8 cellular contexts compared by ENCODE assay signal in genomic region chr12:3896851-3897351, GRCh38. TPM values are rescaled to one million over a fixed set of nuclear protein-coding genes. Genes with fewer than 3 reads are reported as not detected.
DNase-seq lines count a peak whose midpoint lies in the region; ATAC-seq and TF ChIP-seq lines count a peak whose summit lies in the region.

No MANE protein-coding gene starts in this region.

- H3K4me3 ChIP-seq in stomach = no peak overlapping the region

- CTCF ChIA-PET in activated CD4-positive, alpha-beta memory T cell treated with anti-CD3 and anti-CD28 coated beads for 36 hours (lab: Charles Lee) = interaction anchor here (1.1 to 4.7 kb wide), 6 partner anchors 8 to 380 kb away, joined by 3 to 36 read pairs (median 5); no protein-coding TSS in a partner anchor

- peak in 1 of 2 donors; percentile 35 for ATAC-seq in activated T-cell treated with anti-CD3 and anti-CD28 coated beads, Interleukin-2, amount 50 U/mL, for 4 hours
- ATAC-seq in left ventricle myocardium superior = peak; percentile 82
- ATAC-seq in GM21786 (IDR thresholded peaks at IDR 0.05; ENCODE audit: unreplicated experiment) = no peak
- no peak for ATAC-seq in HG03175 (IDR thresholded peaks at IDR 0.05; ENCODE audit: unreplicated experiment)

- H3K27ac Mint-ChIP-seq in activated CD4-positive, alpha-beta memory T cell treated with anti-CD3 and anti-CD28 coated beads for 36 hours = peak overlapping the region; percentile 89

- intact Hi-C loops in activated CD4-positive, alpha-beta memory T cell treated with anti-CD3 and anti-CD28 coated beads for 36 hours (cut with micrococcal nuclease) = loop anchor here (1.0 to 2.0 kb wide), 2 partner anchors 66 to 76 kb away; no protein-coding TSS in a partner anchor
- intact Hi-C loops in left ventricle myocardium superior (cut with micrococcal nuclease) = no loop called here
- intact Hi-C loops in stomach (cut with DNase I; ENCODE audit: low total_unique reads) = no loop called here

- no peaks in the 10 kb centered on the region for H3K9me3 ChIP-seq in stomach

- POLR2A ChIA-PET in activated CD4-positive, alpha-beta memory T cell treated with anti-CD3 and anti-CD28 coated beads for 36 hours (lab: Charles Lee) = no interaction called here

- H3K36me3 Mint-ChIP-seq in activated T-cell treated with anti-CD3 and anti-CD28 coated beads, Interleukin-2, amount 50 U/mL, for 4 hours (ENCODE audit: insufficient read depth) = no peaks in the 10 kb centered on the region
- no peaks in the 10 kb centered on the region for H3K36me3 Mint-ChIP-seq in activated CD4-positive, alpha-beta memory T cell treated with anti-CD3 and anti-CD28 coated beads for 36 hours

- WGBS in stomach, 5 donors = 43 to 80% (median 69%) methylated on average over 1 of the region's 1 CpG

- no peaks in the 10 kb centered on the region for H3K27me3 Mint-ChIP-seq in activated T-cell treated with anti-CD3 and anti-CD28 coated beads, Interleukin-2, amount 50 U/mL, for 4 hours (ENCODE audit: low read depth)
- H3K27me3 Mint-ChIP-seq in activated CD4-positive, alpha-beta memory T cell treated with anti-CD3 and anti-CD28 coated beads for 36 hours = no peaks in the 10 kb centered on the region

- peaks cover 0 to 11% (median 0%) of the 10 kb centered on the region in 3 donors for H3K27me3 ChIP-seq in stomach

- no peaks in the 10 kb centered on the region for H3K36me3 ChIP-seq in stomach

- H3K4me1 ChIP-seq in stomach = no peaks in the 10 kb centered on the region

- no peak for TF ChIP-seq CTCF in stomach (IDR thresholded peaks at IDR 0.05)

- peak overlapping the region in 3 of 5 donors; percentile 9 to 51 (median 47) for H3K27ac ChIP-seq in stomach

- peak overlapping the region; percentile 63 for H3K4me3 Mint-ChIP-seq in activated T-cell treated with anti-CD3 and anti-CD28 coated beads, Interleukin-2, amount 50 U/mL, for 4 hours
- peak overlapping the region; percentile 16 for H3K4me3 Mint-ChIP-seq in activated CD4-positive, alpha-beta memory T cell treated with anti-CD3 and anti-CD28 coated beads for 36 hours

- H3K9me3 Mint-ChIP-seq in activated T-cell treated with anti-CD3 and anti-CD28 coated beads, Interleukin-2, amount 50 U/mL, for 4 hours = no peaks in the 10 kb centered on the region
- H3K9me3 Mint-ChIP-seq in activated CD4-positive, alpha-beta memory T cell treated with anti-CD3 and anti-CD28 coated beads for 36 hours = no peaks in the 10 kb centered on the region

- TF ChIP-seq EP300 in stomach (IDR thresholded peaks at IDR 0.05) = no peak

- no peak for DNase-seq in activated T-cell treated with anti-CD3 and anti-CD28 coated beads, Interleukin-2, amount 50 U/mL, for 4 hours
- no peak for DNase-seq in activated T-cell treated with anti-CD3 and anti-CD28 coated beads, Interleukin-2, amount 50 U/mL, for 1 hour
- DNase-seq in activated CD4-positive, alpha-beta memory T cell treated with anti-CD3 and anti-CD28 coated beads for 36 hours = no peak
- DNase-seq in left ventricle myocardium superior (no peak), stomach (no peak), NCI-H2107 (lab: John Stamatoyannopoulos, UW) (no peak)

- no peak for TF ChIP-seq POLR2A in stomach (IDR thresholded peaks at IDR 0.05)

- H3K4me1 Mint-ChIP-seq in activated T-cell treated with anti-CD3 and anti-CD28 coated beads, Interleukin-2, amount 50 U/mL, for 4 hours (ENCODE audit: low read depth) = peaks cover 7% of the 10 kb centered on the region
- H3K4me1 Mint-ChIP-seq in activated CD4-positive, alpha-beta memory T cell treated with anti-CD3 and anti-CD28 coated beads for 36 hours (ENCODE audit: low read depth) = peaks cover 41% of the 10 kb centered on the region

RNA-seq across cellular contexts. Expression of gene PARP11, which starts 23.7 kb away (rescaled TPM):
- 10 to 100 TPM in 1 of 3 donors, 1 to 10 TPM in 2; 8.3 to 12.5 (median 9.0) TPM for total RNA-seq in activated T-cell treated with anti-CD3 and anti-CD28 coated beads, Interleukin-2, amount 50 U/mL, for 4 hours
- total RNA-seq in activated CD4-positive, alpha-beta memory T cell treated with anti-CD3 and anti-CD28 coated beads for 36 hours = 10 to 100 TPM; 16.6 to 17.8 TPM
- total RNA-seq in left ventricle myocardium superior = 5.0 TPM
- total RNA-seq in stomach = 1 to 10 TPM; 1.7 to 8.1 (median 5.8) TPM
- polyA plus RNA-seq in stomach = 1 to 10 TPM; 1.4 to 3.4 (median 3.1) TPM
